ENCODE assay signal across 13 cellular contexts in the genomic region with DNA sequence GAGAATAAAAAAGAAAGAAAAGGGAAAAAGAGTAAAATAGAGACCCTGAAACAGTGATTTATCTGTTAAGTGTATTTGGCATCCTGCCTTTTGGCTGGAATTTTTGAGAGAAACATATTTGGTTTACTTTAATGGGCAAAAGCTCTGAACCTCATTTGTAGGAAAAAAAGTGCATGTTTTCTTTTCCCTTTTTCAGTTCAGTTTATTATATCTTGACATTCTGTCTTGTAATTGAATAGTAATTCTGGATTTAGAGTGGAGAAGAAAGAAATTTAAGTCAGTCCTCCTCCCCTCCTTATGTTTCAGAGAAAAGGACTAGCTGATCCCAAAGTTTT.
DNase-seq lines count a peak whose midpoint lies in the region; ATAC-seq, FAIRE-seq and TF ChIP-seq lines count a peak whose summit lies in the region.
"Had no signal": no experiment of that assay in that cellular context is flagged by ENCODE, and none has a peak within 500 bp of the region (broad histone marks: within the 10 kb centered on the region; RNA-seq: fewer than 3 reads in every experiment).

No MANE protein-coding gene starts in this region.

- POLR2A ChIA-PET in GM12878 (lab: Charles Lee) = no interaction called here

- peak overlapping the region; percentile 27; the same call in 1 of the 2 replicates for H3K27ac ChIP-seq in GM12878 (ENCODE audit: control insufficient read depth, insufficient read depth)
- H3K27ac ChIP-seq: WERI-Rb-1 had no signal

- H3K27me3 Mint-ChIP-seq in stimulated activated naive CD8-positive, alpha-beta T cell treated with anti-CD3 and anti-CD28 coated beads, Interleukin-15, Interleukin-2, amounts not matched to agents 100 ng/mL and 50 ng/mL, for 24 hours = no peaks in the 10 kb centered on the region
- H3K27me3 Mint-ChIP-seq in naive B cell = no peaks in the 10 kb centered on the region

- ATAC-seq in stimulated activated naive CD8-positive, alpha-beta T cell treated with anti-CD3 and anti-CD28 coated beads, Interleukin-15, Interleukin-2, amounts not matched to agents 100 U/mL and 50 U/mL, for 24 hours = no peak
- no peak for ATAC-seq in GM12878
- no peak for ATAC-seq in naive B cell (ENCODE audit: low read depth in 2 of 2)
- ATAC-seq in HG03196 (IDR thresholded peaks at IDR 0.05; ENCODE audit: unreplicated experiment) = no peak
- ATAC-seq in GM18502 (IDR thresholded peaks at IDR 0.05; ENCODE audit: poor library complexity, unreplicated experiment) = no peak

- H3K27ac Mint-ChIP-seq in stimulated activated naive CD8-positive, alpha-beta T cell treated with anti-CD3 and anti-CD28 coated beads, Interleukin-15, Interleukin-2, amounts not matched to agents 100 ng/mL and 50 ng/mL, for 24 hours = peak overlapping the region; percentile 59
- peak overlapping the region; percentile 63 to 97 (median 90) for H3K27ac Mint-ChIP-seq in naive B cell

- H3K4me1 ChIP-seq in GM12878 (ENCODE audit: control insufficient read depth, insufficient read depth, low read length) = peaks cover 37% of the 10 kb centered on the region

- peaks cover 5% of the 10 kb centered on the region for H3K9me3 Mint-ChIP-seq in stimulated activated naive CD8-positive, alpha-beta T cell treated with anti-CD3 and anti-CD28 coated beads, Interleukin-15, Interleukin-2, amounts not matched to agents 100 ng/mL and 50 ng/mL, for 24 hours
- peaks cover 0 to 5% (median 0%) of the 10 kb centered on the region in 7 donors for H3K9me3 Mint-ChIP-seq in naive B cell

- no peak for TF ChIP-seq EP300 in GM12878 (IDR thresholded peaks at IDR 0.05; ENCODE audit: borderline replicate concordance in 1 of 2, control insufficient read depth in 1 of 2, low read depth in 2 of 2, low read length in 2 of 2)

- TF ChIP-seq RAD21 in GM12878 (IDR thresholded peaks at IDR 0.05; ENCODE audit: insufficient read depth, low read depth, low read length) = no peak

- CTCF ChIA-PET in GM12878 (lab: Yijun Ruan, JAX) = interaction anchor here (1.6 kb wide), 1 partner anchor 68 kb away, joined by 5 read pairs; no protein-coding TSS in a partner anchor

- no peak for FAIRE-seq in GM12878 (lab: Jason Lieb, UNC)
- FAIRE-seq: HTR-8/SVneo, urothelium cell line had no signal

- H3K4me3 Mint-ChIP-seq in stimulated activated naive CD8-positive, alpha-beta T cell treated with anti-CD3 and anti-CD28 coated beads, Interleukin-15, Interleukin-2, amounts not matched to agents 100 ng/mL and 50 ng/mL, for 24 hours = no peak overlapping the region
- no peak overlapping the region for H3K4me3 Mint-ChIP-seq in naive B cell

- intact Hi-C loops in GM12878 (cut with micrococcal nuclease; ENCODE audit: unreplicated experiment) = no loop called here

- H3K4me3 ChIP-seq in GM12878 = no peak overlapping the region

- SMC1A ChIA-PET in GM12878 (lab: Charles Lee; ENCODE audit: uncharacterized antibody, unreplicated experiment) = interaction anchor here (1.5 to 1.6 kb wide), 2 partner anchors 29 to 32 kb away, joined by 3 read pairs; no protein-coding TSS in a partner anchor

- peaks cover 72% of the 10 kb centered on the region for H3K4me1 Mint-ChIP-seq in stimulated activated naive CD8-positive, alpha-beta T cell treated with anti-CD3 and anti-CD28 coated beads, Interleukin-15, Interleukin-2, amounts not matched to agents 100 ng/mL and 50 ng/mL, for 24 hours (ENCODE audit: low read depth)
- H3K4me1 Mint-ChIP-seq in naive B cell = peaks cover 41 to 64% (median 60%) of the 10 kb centered on the region in 3 donors

- H3K9me3 ChIP-seq in GM12878 (replicated peaks; ENCODE audit: control insufficient read depth, insufficient read depth, low read length) = peaks cover 2% of the 10 kb centered on the region; the same call in 2 of the 3 replicates

- no peak for TF ChIP-seq POLR2A in GM12878 (IDR thresholded peaks at IDR 0.05; ENCODE audit: low read depth, low read length)

- no peak overlapping the region for H3K4me2 ChIP-seq in GM12878 (ENCODE audit: control insufficient read depth, insufficient read depth)

- peaks cover 0 to 3% of the 10 kb centered on the region in 2 experiments; a peak in 1 of 4 replicates for H3K36me3 ChIP-seq in GM12878 (ENCODE audit: control insufficient read depth in 2 of 2, insufficient read depth in 2 of 2, low read length in 1 of 2)
- H3K36me3 ChIP-seq: WERI-Rb-1 had no signal

- no peak for DNase-seq in stimulated activated naive CD8-positive, alpha-beta T cell treated with anti-CD3 and anti-CD28 coated beads, Interleukin-15, Interleukin-2, amounts not matched to agents 100 U/mL and 50 U/mL, for 24 hours
- DNase-seq in GM12878 (ENCODE audit: low read depth, low spot score) (no peak), naive B cell (no peak), NCI-H524 treated with DMSO at 0.1 percent for 48 hours (lab: John Stamatoyannopoulos, UW) (no peak), C1 segment of cervical spinal cord (lab: John Stamatoyannopoulos, UW) (no peak)
- DNase-seq: activated naive CD4-positive, alpha-beta T cell; NCI-H1694 treated with DMSO at 0.1 percent for 48 hours; WERI-Rb-1 had no signal

- H3K79me2 ChIP-seq in GM12878 (ENCODE audit: control insufficient read depth, insufficient read depth, low read length) = peaks cover 47% of the 10 kb centered on the region

- H3K9ac ChIP-seq in GM12878 (ENCODE audit: control insufficient read depth, insufficient read depth, low read length) = no peak overlapping the region

- RAD21 ChIA-PET in GM12878 (lab: Charles Lee; ENCODE audit: unreplicated experiment) = no interaction called here

- H4K20me1 ChIP-seq in GM12878 (ENCODE audit: control insufficient read depth, insufficient read depth) = no peaks in the 10 kb centered on the region

- in situ Hi-C loops in GM12878 (cut with MboI) = no loop called here

- no TSS peak for BruUV-seq in GM12878 (replicated peaks; lab: Mats Ljungman, UMichigan)

- no peaks in the 10 kb centered on the region for H3K27me3 ChIP-seq in GM12878 (replicated peaks in 1 of 2; ENCODE audit: control insufficient read depth in 2 of 2, insufficient read depth in 2 of 2, low read length in 1 of 2)

- no peak overlapping the region for H2AFZ ChIP-seq in GM12878 (ENCODE audit: control insufficient read depth, low read depth, low read length)

- peaks cover 67% of the 10 kb centered on the region for H3K36me3 Mint-ChIP-seq in stimulated activated naive CD8-positive, alpha-beta T cell treated with anti-CD3 and anti-CD28 coated beads, Interleukin-15, Interleukin-2, amounts not matched to agents 100 ng/mL and 50 ng/mL, for 24 hours (ENCODE audit: low read depth)
- H3K36me3 Mint-ChIP-seq in naive B cell = peaks cover 20 to 44% of the 10 kb centered on the region in 2 donors

- TF ChIP-seq CTCF in GM12878 (IDR thresholded peaks at IDR 0.05 in 2 of 3, conservative IDR thresholded peaks at IDR 0.05 in 1 of 3; ENCODE audit: control insufficient read depth in 2 of 3, extremely low read depth in 1 of 3, insufficient read depth in 1 of 3, low read depth in 3 of 3, low read length in 3 of 3) = no peak

TF ChIP-seq in GM12878, 131 proteins besides CTCF, POLR2A, EP300 and RAD21:
- TF ChIP-seq, protein P1, sequence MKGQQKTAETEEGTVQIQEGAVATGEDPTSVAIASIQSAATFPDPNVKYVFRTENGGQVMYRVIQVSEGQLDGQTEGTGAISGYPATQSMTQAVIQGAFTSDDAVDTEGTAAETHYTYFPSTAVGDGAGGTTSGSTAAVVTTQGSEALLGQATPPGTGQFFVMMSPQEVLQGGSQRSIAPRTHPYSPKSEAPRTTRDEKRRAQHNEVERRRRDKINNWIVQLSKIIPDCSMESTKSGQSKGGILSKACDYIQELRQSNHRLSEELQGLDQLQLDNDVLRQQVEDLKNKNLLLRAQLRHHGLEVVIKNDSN (IDR thresholded peaks at IDR 0.05; ENCODE audit: borderline replicate concordance, extremely low read length, insufficient read depth, low read depth, low read length) = no peak
- no peak for TF ChIP-seq GABPA (IDR thresholded peaks at IDR 0.05; ENCODE audit: low read depth)
- no peak for TF ChIP-seq NBN (IDR thresholded peaks at IDR 0.05)
- TF ChIP-seq WRNIP1 (IDR thresholded peaks at IDR 0.05; ENCODE audit: borderline replicate concordance, low read depth, low read length) = no peak
- no peak for TF ChIP-seq CEBPB (IDR thresholded peaks at IDR 0.05; ENCODE audit: borderline replicate concordance in 1 of 2, low read depth in 2 of 2, low read length in 2 of 2)
- TF ChIP-seq MEF2B (IDR thresholded peaks at IDR 0.05; ENCODE audit: partially characterized antibody, poor library complexity, severe bottlenecking) = no peak
- TF ChIP-seq EZH2 (IDR thresholded peaks at IDR 0.05; ENCODE audit: borderline replicate concordance, control insufficient read depth, low read depth, low read length) = no peak
- TF ChIP-seq DPF2 (IDR thresholded peaks at IDR 0.05) = no peak
- no peak for TF ChIP-seq IKZF1 (conservative IDR thresholded peaks at IDR 0.05)
- no peak for TF ChIP-seq CREB1 (IDR thresholded peaks at IDR 0.05; ENCODE audit: low read depth)
- TF ChIP-seq PAX8 (IDR thresholded peaks at IDR 0.05) = no peak
- no peak for TF ChIP-seq ZNF24 (IDR thresholded peaks at IDR 0.05)
- no peak for TF ChIP-seq RAD51 (IDR thresholded peaks at IDR 0.05)
- no peak for TF ChIP-seq CREM (IDR thresholded peaks at IDR 0.05; ENCODE audit: low read depth)
